ENCODE assay signal across 1 cellular context in the genomic region with DNA sequence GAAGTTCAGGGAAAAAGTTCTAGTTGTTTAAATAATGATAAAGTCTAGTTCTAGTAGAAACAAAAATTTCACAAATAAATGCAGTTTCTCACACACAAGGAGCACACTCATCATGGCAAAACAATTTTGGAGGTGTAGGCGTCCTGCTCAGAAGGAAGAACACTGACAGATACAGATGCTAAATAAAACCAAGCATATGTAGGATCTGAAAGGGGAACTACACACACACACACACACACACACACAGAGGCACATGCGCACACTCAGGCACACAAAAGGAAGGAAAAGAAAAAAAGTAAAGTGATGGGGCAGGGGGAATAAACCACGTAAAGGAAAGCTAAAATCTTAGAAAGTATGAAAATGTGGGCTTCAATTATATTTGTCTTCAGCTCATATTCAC.
TF ChIP-seq lines count a peak whose summit lies in the region.

No MANE protein-coding gene starts in this region.

TF ChIP-seq in K562, 482 proteins besides CTCF, POLR2A, EP300 and RAD21 (continued from another document):
- TF ChIP-seq, protein P1, sequence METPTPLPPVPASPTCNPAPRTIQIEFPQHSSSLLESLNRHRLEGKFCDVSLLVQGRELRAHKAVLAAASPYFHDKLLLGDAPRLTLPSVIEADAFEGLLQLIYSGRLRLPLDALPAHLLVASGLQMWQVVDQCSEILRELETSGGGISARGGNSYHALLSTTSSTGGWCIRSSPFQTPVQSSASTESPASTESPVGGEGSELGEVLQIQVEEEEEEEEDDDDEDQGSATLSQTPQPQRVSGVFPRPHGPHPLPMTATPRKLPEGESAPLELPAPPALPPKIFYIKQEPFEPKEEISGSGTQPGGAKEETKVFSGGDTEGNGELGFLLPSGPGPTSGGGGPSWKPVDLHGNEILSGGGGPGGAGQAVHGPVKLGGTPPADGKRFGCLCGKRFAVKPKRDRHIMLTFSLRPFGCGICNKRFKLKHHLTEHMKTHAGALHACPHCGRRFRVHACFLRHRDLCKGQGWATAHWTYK (CRISPR knock-in tag; IDR thresholded peaks at IDR 0.05) = no peak
- TF ChIP-seq KLF1 (tag; IDR thresholded peaks at IDR 0.05) (no peak), ZNF140 (CRISPR knock-in tag; IDR thresholded peaks at IDR 0.05) (no peak), FOXK2 (conservative IDR thresholded peaks at IDR 0.05 in 1 of 2, IDR thresholded peaks at IDR 0.05 in 1 of 2; ENCODE audit: low read depth in 2 of 2) (no peak), ZNF77 (CRISPR knock-in tag; IDR thresholded peaks at IDR 0.05) (no peak), TBL1XR1 (IDR thresholded peaks at IDR 0.05; ENCODE audit: low read length in 2 of 2) (no peak), ZFP1 (CRISPR knock-in tag; IDR thresholded peaks at IDR 0.05) (no peak), MED1 (CRISPR knock-in tag; IDR thresholded peaks at IDR 0.05; ENCODE audit: borderline replicate concordance) (no peak), NELFE (IDR thresholded peaks at IDR 0.05; ENCODE audit: insufficient read depth, insufficient read length) (no peak)
TF ChIP-seq in K562: peak in this region for 0.
